12 cellular contexts compared by ENCODE assay signal in the genomic region with DNA sequence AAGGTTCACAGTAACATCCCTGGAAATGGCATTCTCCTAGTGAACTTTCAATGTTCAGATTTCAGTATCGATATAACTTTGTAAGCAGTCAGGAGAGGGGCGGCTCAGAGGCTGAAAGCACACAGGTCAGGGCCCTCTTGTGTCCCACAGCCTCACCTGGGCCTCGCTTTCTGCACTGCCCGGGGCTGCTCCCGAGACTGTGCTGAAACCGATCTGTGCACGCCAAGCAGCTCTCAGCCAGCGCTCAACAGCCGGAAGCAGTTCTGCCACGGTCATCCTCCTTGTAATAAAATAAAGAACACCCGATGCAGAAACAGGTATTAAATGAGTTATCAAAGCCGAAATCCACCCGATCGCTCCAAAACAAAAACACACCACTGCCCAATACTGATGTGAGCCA.
DNase-seq lines count a peak whose midpoint lies in the region; ATAC-seq and TF ChIP-seq lines count a peak whose summit lies in the region.
"Had no signal": no experiment of that assay in that cellular context is flagged by ENCODE, and none has a peak within 500 bp of the region (broad histone marks: within the 10 kb centered on the region; RNA-seq: fewer than 3 reads in every experiment).

No MANE protein-coding gene starts in this region.

- peak overlapping the region; percentile 44; the same call in 1 of the 2 replicates for H3K27ac Mint-ChIP-seq in WTC11
- H3K27ac Mint-ChIP-seq in neural crest cell (ENCODE audit: unreplicated experiment): peak overlapping the region; percentile 97
- no peak overlapping the region for H3K27ac Mint-ChIP-seq in activated CD4-positive, alpha-beta memory T cell treated with anti-CD3 and anti-CD28 coated beads for 36 hours
- H3K27ac Mint-ChIP-seq: CD8-positive, alpha-beta memory T cell had no signal

- no peak overlapping the region for H3K4me3 Mint-ChIP-seq in WTC11
- H3K4me3 Mint-ChIP-seq in neural crest cell: no peak overlapping the region
- no peak overlapping the region for H3K4me3 Mint-ChIP-seq in activated CD4-positive, alpha-beta memory T cell treated with anti-CD3 and anti-CD28 coated beads for 36 hours
- H3K4me3 Mint-ChIP-seq: CD8-positive, alpha-beta memory T cell had no signal

- TF ChIP-seq CTCF in WTC11 (IDR thresholded peaks at IDR 0.05): no peak
- no peak for TF ChIP-seq CTCF in neural crest cell (conservative IDR thresholded peaks at IDR 0.05)

- H3K4me1 Mint-ChIP-seq in WTC11: peaks cover 12% of the 10 kb centered on the region
- H3K4me1 Mint-ChIP-seq in neural crest cell: peaks cover 41% of the 10 kb centered on the region
- no peaks in the 10 kb centered on the region for H3K4me1 Mint-ChIP-seq in activated CD4-positive, alpha-beta memory T cell treated with anti-CD3 and anti-CD28 coated beads for 36 hours (ENCODE audit: low read depth)
- H3K4me1 Mint-ChIP-seq: CD8-positive, alpha-beta memory T cell had no signal

- H3K9me3 Mint-ChIP-seq in WTC11: peaks cover 8% of the 10 kb centered on the region
- no peaks in the 10 kb centered on the region for H3K9me3 Mint-ChIP-seq in neural crest cell
- no peaks in the 10 kb centered on the region for H3K9me3 Mint-ChIP-seq in activated CD4-positive, alpha-beta memory T cell treated with anti-CD3 and anti-CD28 coated beads for 36 hours
- H3K9me3 Mint-ChIP-seq: CD8-positive, alpha-beta memory T cell had no signal

- H3K27me3 Mint-ChIP-seq in WTC11 (ENCODE audit: low read depth) (no peaks in the 10 kb centered on the region), neural crest cell (ENCODE audit: low read depth) (no peaks in the 10 kb centered on the region)
- no peaks in the 10 kb centered on the region for H3K27me3 Mint-ChIP-seq in activated CD4-positive, alpha-beta memory T cell treated with anti-CD3 and anti-CD28 coated beads for 36 hours

- POLR2A ChIA-PET in WTC11 (lab: Charles Lee): no interaction called here
- POLR2A ChIA-PET in activated CD4-positive, alpha-beta memory T cell treated with anti-CD3 and anti-CD28 coated beads for 36 hours (lab: Charles Lee): no interaction called here

- intact Hi-C loops in activated CD4-positive, alpha-beta memory T cell treated with anti-CD3 and anti-CD28 coated beads for 36 hours (cut with micrococcal nuclease): no loop called here

- ATAC-seq in WTC11 (no peak), HG03442 (IDR thresholded peaks at IDR 0.05; ENCODE audit: unreplicated experiment) (no peak), HG03135 (IDR thresholded peaks at IDR 0.05; ENCODE audit: unreplicated experiment) (no peak)

- H3K36me3 Mint-ChIP-seq in WTC11 (no peaks in the 10 kb centered on the region), neural crest cell (ENCODE audit: low read depth) (no peaks in the 10 kb centered on the region)
- H3K36me3 Mint-ChIP-seq in activated CD4-positive, alpha-beta memory T cell treated with anti-CD3 and anti-CD28 coated beads for 36 hours: no peaks in the 10 kb centered on the region
- H3K36me3 Mint-ChIP-seq: CD8-positive, alpha-beta memory T cell had no signal

- DNase-seq in NCI-H510A treated with DMSO at 0.1 percent for 48 hours (lab: John Stamatoyannopoulos, UW) (peak; percentile 58), NCI-H510A (lab: John Stamatoyannopoulos, UW) (no peak), WTC11 (ENCODE audit: low spot score) (no peak), neural crest cell (ENCODE audit: low read depth, low spot score) (no peak), DMS53 (lab: John Stamatoyannopoulos, UW) (no peak)
- DNase-seq in activated CD4-positive, alpha-beta memory T cell treated with anti-CD3 and anti-CD28 coated beads for 36 hours: no peak
- DNase-seq: AML-193; Caco-2; CD8-positive, alpha-beta memory T cell; GF-D8 had no signal

- CTCF ChIA-PET in WTC11 (lab: Charles Lee): no interaction called here
- CTCF ChIA-PET in activated CD4-positive, alpha-beta memory T cell treated with anti-CD3 and anti-CD28 coated beads for 36 hours (lab: Charles Lee): no interaction called here

TF ChIP-seq in WTC11, 78 proteins besides CTCF, POLR2A, EP300 and RAD21 (continues in another document):
- TF ChIP-seq EMX1 (CRISPR knock-in tag; IDR thresholded peaks at IDR 0.05): no peak
- TF ChIP-seq, protein P1, sequence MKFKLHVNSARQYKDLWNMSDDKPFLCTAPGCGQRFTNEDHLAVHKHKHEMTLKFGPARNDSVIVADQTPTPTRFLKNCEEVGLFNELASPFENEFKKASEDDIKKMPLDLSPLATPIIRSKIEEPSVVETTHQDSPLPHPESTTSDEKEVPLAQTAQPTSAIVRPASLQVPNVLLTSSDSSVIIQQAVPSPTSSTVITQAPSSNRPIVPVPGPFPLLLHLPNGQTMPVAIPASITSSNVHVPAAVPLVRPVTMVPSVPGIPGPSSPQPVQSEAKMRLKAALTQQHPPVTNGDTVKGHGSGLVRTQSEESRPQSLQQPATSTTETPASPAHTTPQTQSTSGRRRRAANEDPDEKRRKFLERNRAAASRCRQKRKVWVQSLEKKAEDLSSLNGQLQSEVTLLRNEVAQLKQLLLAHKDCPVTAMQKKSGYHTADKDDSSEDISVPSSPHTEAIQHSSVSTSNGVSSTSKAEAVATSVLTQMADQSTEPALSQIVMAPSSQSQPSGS (CRISPR knock-in tag; IDR thresholded peaks at IDR 0.05; ENCODE audit: borderline replicate concordance, low read depth): no peak
- TF ChIP-seq SOX15 (CRISPR knock-in tag; IDR thresholded peaks at IDR 0.05): no peak
- no peak for TF ChIP-seq ESRRA (CRISPR knock-in tag; IDR thresholded peaks at IDR 0.05; ENCODE audit: borderline replicate concordance)
- no peak for TF ChIP-seq RELA (CRISPR knock-in tag; IDR thresholded peaks at IDR 0.05; ENCODE audit: borderline replicate concordance)
- no peak for TF ChIP-seq ZNF671 (CRISPR knock-in tag; IDR thresholded peaks at IDR 0.05)
- no peak for TF ChIP-seq ZNF396 (CRISPR knock-in tag; IDR thresholded peaks at IDR 0.05; ENCODE audit: borderline replicate concordance)
- TF ChIP-seq, protein P2, sequence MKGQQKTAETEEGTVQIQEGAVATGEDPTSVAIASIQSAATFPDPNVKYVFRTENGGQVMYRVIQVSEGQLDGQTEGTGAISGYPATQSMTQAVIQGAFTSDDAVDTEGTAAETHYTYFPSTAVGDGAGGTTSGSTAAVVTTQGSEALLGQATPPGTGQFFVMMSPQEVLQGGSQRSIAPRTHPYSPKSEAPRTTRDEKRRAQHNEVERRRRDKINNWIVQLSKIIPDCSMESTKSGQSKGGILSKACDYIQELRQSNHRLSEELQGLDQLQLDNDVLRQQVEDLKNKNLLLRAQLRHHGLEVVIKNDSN (CRISPR knock-in tag; IDR thresholded peaks at IDR 0.05): no peak
- TF ChIP-seq, protein P3, sequence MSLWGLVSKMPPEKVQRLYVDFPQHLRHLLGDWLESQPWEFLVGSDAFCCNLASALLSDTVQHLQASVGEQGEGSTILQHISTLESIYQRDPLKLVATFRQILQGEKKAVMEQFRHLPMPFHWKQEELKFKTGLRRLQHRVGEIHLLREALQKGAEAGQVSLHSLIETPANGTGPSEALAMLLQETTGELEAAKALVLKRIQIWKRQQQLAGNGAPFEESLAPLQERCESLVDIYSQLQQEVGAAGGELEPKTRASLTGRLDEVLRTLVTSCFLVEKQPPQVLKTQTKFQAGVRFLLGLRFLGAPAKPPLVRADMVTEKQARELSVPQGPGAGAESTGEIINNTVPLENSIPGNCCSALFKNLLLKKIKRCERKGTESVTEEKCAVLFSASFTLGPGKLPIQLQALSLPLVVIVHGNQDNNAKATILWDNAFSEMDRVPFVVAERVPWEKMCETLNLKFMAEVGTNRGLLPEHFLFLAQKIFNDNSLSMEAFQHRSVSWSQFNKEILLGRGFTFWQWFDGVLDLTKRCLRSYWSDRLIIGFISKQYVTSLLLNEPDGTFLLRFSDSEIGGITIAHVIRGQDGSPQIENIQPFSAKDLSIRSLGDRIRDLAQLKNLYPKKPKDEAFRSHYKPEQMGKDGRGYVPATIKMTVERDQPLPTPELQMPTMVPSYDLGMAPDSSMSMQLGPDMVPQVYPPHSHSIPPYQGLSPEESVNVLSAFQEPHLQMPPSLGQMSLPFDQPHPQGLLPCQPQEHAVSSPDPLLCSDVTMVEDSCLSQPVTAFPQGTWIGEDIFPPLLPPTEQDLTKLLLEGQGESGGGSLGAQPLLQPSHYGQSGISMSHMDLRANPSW (CRISPR knock-in tag; conservative IDR thresholded peaks at IDR 0.05; ENCODE audit: low read depth): no peak
- TF ChIP-seq, protein P4, sequence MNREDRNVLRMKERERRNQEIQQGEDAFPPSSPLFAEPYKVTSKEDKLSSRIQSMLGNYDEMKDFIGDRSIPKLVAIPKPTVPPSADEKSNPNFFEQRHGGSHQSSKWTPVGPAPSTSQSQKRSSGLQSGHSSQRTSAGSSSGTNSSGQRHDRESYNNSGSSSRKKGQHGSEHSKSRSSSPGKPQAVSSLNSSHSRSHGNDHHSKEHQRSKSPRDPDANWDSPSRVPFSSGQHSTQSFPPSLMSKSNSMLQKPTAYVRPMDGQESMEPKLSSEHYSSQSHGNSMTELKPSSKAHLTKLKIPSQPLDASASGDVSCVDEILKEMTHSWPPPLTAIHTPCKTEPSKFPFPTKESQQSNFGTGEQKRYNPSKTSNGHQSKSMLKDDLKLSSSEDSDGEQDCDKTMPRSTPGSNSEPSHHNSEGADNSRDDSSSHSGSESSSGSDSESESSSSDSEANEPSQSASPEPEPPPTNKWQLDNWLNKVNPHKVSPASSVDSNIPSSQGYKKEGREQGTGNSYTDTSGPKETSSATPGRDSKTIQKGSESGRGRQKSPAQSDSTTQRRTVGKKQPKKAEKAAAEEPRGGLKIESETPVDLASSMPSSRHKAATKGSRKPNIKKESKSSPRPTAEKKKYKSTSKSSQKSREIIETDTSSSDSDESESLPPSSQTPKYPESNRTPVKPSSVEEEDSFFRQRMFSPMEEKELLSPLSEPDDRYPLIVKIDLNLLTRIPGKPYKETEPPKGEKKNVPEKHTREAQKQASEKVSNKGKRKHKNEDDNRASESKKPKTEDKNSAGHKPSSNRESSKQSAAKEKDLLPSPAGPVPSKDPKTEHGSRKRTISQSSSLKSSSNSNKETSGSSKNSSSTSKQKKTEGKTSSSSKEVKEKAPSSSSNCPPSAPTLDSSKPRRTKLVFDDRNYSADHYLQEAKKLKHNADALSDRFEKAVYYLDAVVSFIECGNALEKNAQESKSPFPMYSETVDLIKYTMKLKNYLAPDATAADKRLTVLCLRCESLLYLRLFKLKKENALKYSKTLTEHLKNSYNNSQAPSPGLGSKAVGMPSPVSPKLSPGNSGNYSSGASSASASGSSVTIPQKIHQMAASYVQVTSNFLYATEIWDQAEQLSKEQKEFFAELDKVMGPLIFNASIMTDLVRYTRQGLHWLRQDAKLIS (CRISPR knock-in tag; IDR thresholded peaks at IDR 0.05; ENCODE audit: borderline replicate concordance): no peak
- TF ChIP-seq SP1 (CRISPR knock-in tag; conservative IDR thresholded peaks at IDR 0.05): no peak
- no peak for TF ChIP-seq TCF7 (CRISPR knock-in tag; IDR thresholded peaks at IDR 0.05; ENCODE audit: low read depth)
- TF ChIP-seq CBFB (CRISPR knock-in tag; IDR thresholded peaks at IDR 0.05; ENCODE audit: low read depth): no peak
